Comparison of ENCODE assay signal across 10 cellular contexts in the genomic region with DNA sequence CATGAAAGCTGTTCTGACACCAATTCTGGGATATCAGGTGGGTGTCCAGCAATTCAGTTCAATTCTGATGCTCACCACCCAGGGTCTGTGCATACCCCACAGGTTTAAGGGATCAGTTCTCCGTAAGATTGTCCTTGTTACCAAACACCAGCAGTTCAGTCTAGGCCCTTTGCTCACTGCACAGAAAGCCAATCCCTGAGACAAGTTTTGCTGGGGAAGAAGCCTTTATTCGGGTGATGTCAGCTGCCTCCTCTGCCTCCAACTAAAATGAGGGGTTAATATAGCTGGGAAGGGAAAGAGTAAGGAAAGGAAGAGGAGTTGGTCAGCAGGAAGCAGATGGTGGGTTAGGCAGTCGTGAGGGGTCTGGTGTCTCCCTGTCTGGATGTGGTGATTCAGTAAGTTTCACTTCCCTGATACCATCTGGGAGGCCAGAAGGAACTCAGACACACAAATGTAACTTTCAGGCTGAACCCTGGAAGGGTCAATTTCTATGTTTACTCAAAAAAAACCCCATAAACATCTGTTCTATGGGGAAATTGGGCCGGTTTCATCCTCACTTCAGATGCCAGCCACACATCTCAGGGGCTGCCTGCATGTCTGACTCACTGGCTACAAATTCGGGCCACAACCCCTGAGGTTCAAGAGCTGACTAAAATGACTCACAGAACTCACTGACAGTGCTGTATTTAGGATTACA.
DNase-seq lines count a peak whose midpoint lies in the region; ATAC-seq, FAIRE-seq and TF ChIP-seq lines count a peak whose summit lies in the region.
"Had no signal": no experiment of that assay in that cellular context is flagged by ENCODE, and none has a peak within 500 bp of the region (broad histone marks: within the 10 kb centered on the region; RNA-seq: fewer than 3 reads in every experiment).

No MANE protein-coding gene starts in this region.

- no peaks in the 10 kb centered on the region for H3K9me2 ChIP-seq in OCI-LY7 (ENCODE audit: insufficient read depth, low read length)

- intact Hi-C loops in OCI-LY7 (cut with micrococcal nuclease; ENCODE audit: unreplicated experiment) (no loop called here), Right ventricle myocardium superior (cut with DNase I) (no loop called here)
- intact Hi-C loops in activated naive CD4-positive, alpha-beta T cell treated with anti-CD3 and anti-CD28 coated beads for 36 hours (cut with micrococcal nuclease): no loop called here

- peak; percentile 29 for DNase-seq in AG04449 (ENCODE audit: low read depth, low spot score)
- peak; percentile 11 for DNase-seq in OCI-LY7 (ENCODE audit: low spot score)
- DNase-seq in keratinocyte (ENCODE audit: low read depth, low spot score): peak; percentile 53
- DNase-seq in activated naive CD8-positive, alpha-beta T cell treated with anti-CD3 and anti-CD28 coated beads, Interleukin-2, amount 50 U/mL, for 24 hours: no peak
- DNase-seq in activated naive CD4-positive, alpha-beta T cell treated with anti-CD3 and anti-CD28 coated beads for 36 hours: no peak
- DNase-seq in HuH-7 (ENCODE audit: low spot score): no peak
- DNase-seq in Right ventricle myocardium superior: no peak

- H3K9me3 Mint-ChIP-seq in activated naive CD8-positive, alpha-beta T cell treated with anti-CD3 and anti-CD28 coated beads, Interleukin-2, amount 50 U/mL, for 24 hours: no peaks in the 10 kb centered on the region
- H3K9me3 Mint-ChIP-seq in activated naive CD4-positive, alpha-beta T cell treated with anti-CD3 and anti-CD28 coated beads for 36 hours: peaks cover 1% of the 10 kb centered on the region

- H3K4me1 ChIP-seq in OCI-LY7 (ENCODE audit: insufficient read depth, low read length, poor library complexity, severe bottlenecking) (peaks cover 6% of the 10 kb centered on the region), keratinocyte (ENCODE audit: control insufficient read depth, extremely low read depth, insufficient read depth, low read length) (peaks cover 25% of the 10 kb centered on the region)

- H3K4me2 ChIP-seq in OCI-LY7 (ENCODE audit: low read length) (no peak overlapping the region), keratinocyte (ENCODE audit: control insufficient read depth, extremely low read depth, insufficient read depth, low read depth, low read length) (peak overlapping the region; percentile 49)

- CTCF ChIA-PET in AG04449 (lab: Yijun Ruan, JAX) (no interaction called here), OCI-LY7 (lab: Charles Lee; ENCODE audit: unreplicated experiment) (no interaction called here)
- CTCF ChIA-PET in activated naive CD4-positive, alpha-beta T cell treated with anti-CD3 and anti-CD28 coated beads for 36 hours (lab: Charles Lee): no interaction called here

- H3K9me3 ChIP-seq in OCI-LY7 (ENCODE audit: low read length) (peaks cover 6% of the 10 kb centered on the region; the same call in 1 of the 2 replicates), keratinocyte (ENCODE audit: control insufficient read depth, low read depth, low read length) (peaks cover 1% of the 10 kb centered on the region)

- BruUV-seq in OCI-LY7 (replicated peaks; lab: Mats Ljungman, UMichigan): no TSS peak

- no peak overlapping the region for H3K4me3 Mint-ChIP-seq in activated naive CD8-positive, alpha-beta T cell treated with anti-CD3 and anti-CD28 coated beads, Interleukin-2, amount 50 U/mL, for 24 hours
- no peak overlapping the region for H3K4me3 Mint-ChIP-seq in activated naive CD4-positive, alpha-beta T cell treated with anti-CD3 and anti-CD28 coated beads for 36 hours

- H3K36me3 Mint-ChIP-seq in activated naive CD8-positive, alpha-beta T cell treated with anti-CD3 and anti-CD28 coated beads, Interleukin-2, amount 50 U/mL, for 24 hours (ENCODE audit: low read depth): no peaks in the 10 kb centered on the region
- H3K36me3 Mint-ChIP-seq in activated naive CD4-positive, alpha-beta T cell treated with anti-CD3 and anti-CD28 coated beads for 36 hours (ENCODE audit: low read depth): no peaks in the 10 kb centered on the region

- H3K36me3 ChIP-seq in OCI-LY7 (ENCODE audit: insufficient read depth, low read length) (no peaks in the 10 kb centered on the region), keratinocyte (ENCODE audit: control insufficient read depth in 2 of 2, extremely low read depth in 1 of 2, insufficient read depth in 2 of 2, low read length in 2 of 2) (no peaks in the 10 kb centered on the region)

- H3K27me3 ChIP-seq in keratinocyte (ENCODE audit: control insufficient read depth, extremely low read depth, insufficient read depth, low read length): peaks cover 10% of the 10 kb centered on the region

- ATAC-seq in GM21529 (IDR thresholded peaks at IDR 0.05; ENCODE audit: unreplicated experiment): peak; percentile 63
- no peak for ATAC-seq in activated naive CD8-positive, alpha-beta T cell treated with anti-CD3 and anti-CD28 coated beads, Interleukin-2, amount 50 U/mL, for 24 hours
- ATAC-seq in Right ventricle myocardium superior (ENCODE audit: poor library complexity): no peak
- ATAC-seq: K562 had no signal

- no peaks in the 10 kb centered on the region for H3K9me1 ChIP-seq in keratinocyte (ENCODE audit: control insufficient read depth, extremely low read depth, insufficient read depth, low read length)

- TF ChIP-seq CTCF in AG04449 (IDR thresholded peaks at IDR 0.05; ENCODE audit: insufficient read depth, low read length, missing control alignments): no peak
- TF ChIP-seq CTCF in OCI-LY7 (conservative IDR thresholded peaks at IDR 0.05; ENCODE audit: low read length): no peak
- TF ChIP-seq CTCF in keratinocyte (optimal IDR thresholded peaks at IDR 0.05 in 1 of 3, IDR thresholded peaks at IDR 0.05 in 1 of 3, conservative IDR thresholded peaks at IDR 0.05 in 1 of 3; ENCODE audit: extremely low read depth in 1 of 3, insufficient read depth in 2 of 3, low read length in 3 of 3): no peak

- H3K4me3 ChIP-seq in AG04449 (ENCODE audit: low read depth, low read length) (no peak overlapping the region), OCI-LY7 (ENCODE audit: low read depth, low read length, poor library complexity, severe bottlenecking) (no peak overlapping the region), keratinocyte (ENCODE audit: control insufficient read depth in 2 of 3, extremely low read depth in 1 of 3, insufficient read depth in 2 of 3, low read depth in 1 of 3, low read length in 3 of 3) (no peak overlapping the region)
- H3K4me3 ChIP-seq: K562 had no signal

- peaks cover 2% of the 10 kb centered on the region for H3K4me1 Mint-ChIP-seq in activated naive CD8-positive, alpha-beta T cell treated with anti-CD3 and anti-CD28 coated beads, Interleukin-2, amount 50 U/mL, for 24 hours
- H3K4me1 Mint-ChIP-seq in activated naive CD4-positive, alpha-beta T cell treated with anti-CD3 and anti-CD28 coated beads for 36 hours (ENCODE audit: low read depth): no peaks in the 10 kb centered on the region

- H4K20me1 ChIP-seq in OCI-LY7 (ENCODE audit: insufficient read depth, low read length) (no peaks in the 10 kb centered on the region), keratinocyte (ENCODE audit: control insufficient read depth, extremely low read depth, insufficient read depth, low read length) (no peaks in the 10 kb centered on the region)

- H2AFZ ChIP-seq in OCI-LY7 (ENCODE audit: low read length): no peak overlapping the region
- no peak overlapping the region for H2AFZ ChIP-seq in keratinocyte (ENCODE audit: control insufficient read depth, low read length)

- H3K79me2 ChIP-seq in OCI-LY7 (ENCODE audit: insufficient read depth, low read depth, low read length): no peaks in the 10 kb centered on the region
- no peaks in the 10 kb centered on the region for H3K79me2 ChIP-seq in keratinocyte (ENCODE audit: control insufficient read depth, insufficient read depth, low read length)

- H3K27ac ChIP-seq in OCI-LY7 (ENCODE audit: low read depth, low read length, poor library complexity, severe bottlenecking) (no peak overlapping the region), keratinocyte (ENCODE audit: control insufficient read depth, insufficient read depth, low read length) (no peak overlapping the region)

- dilution Hi-C loops in keratinocyte (cut with MboI; ENCODE audit: extremely low pct_ligation_motif_present, low sequenced_read_pairs): no loop called here

- no peak overlapping the region for H3K27ac Mint-ChIP-seq in activated naive CD8-positive, alpha-beta T cell treated with anti-CD3 and anti-CD28 coated beads, Interleukin-2, amount 50 U/mL, for 24 hours
- no peak overlapping the region for H3K27ac Mint-ChIP-seq in activated naive CD4-positive, alpha-beta T cell treated with anti-CD3 and anti-CD28 coated beads for 36 hours

- FAIRE-seq in keratinocyte (lab: Jason Lieb, UNC): peak; percentile 46
- FAIRE-seq: G401.6, K562 had no signal

- POLR2A ChIA-PET in AG04449 (lab: Yijun Ruan, JAX): no interaction called here
- POLR2A ChIA-PET in OCI-LY7 (lab: Charles Lee): no interaction called here

- no peak overlapping the region for H3K9ac ChIP-seq in keratinocyte (ENCODE audit: control insufficient read depth, extremely low read depth, insufficient read depth, low read length)

- H3K27me3 Mint-ChIP-seq in activated naive CD8-positive, alpha-beta T cell treated with anti-CD3 and anti-CD28 coated beads, Interleukin-2, amount 50 U/mL, for 24 hours: peaks cover 12% of the 10 kb centered on the region
- H3K27me3 Mint-ChIP-seq in activated naive CD4-positive, alpha-beta T cell treated with anti-CD3 and anti-CD28 coated beads for 36 hours (ENCODE audit: low read depth): peaks cover 14% of the 10 kb centered on the region

Comparison
In these comparisons a context has a peak if more than half of its experiments do, and no peak if none do; other contexts are left out.
1. DNase-seq: peak in AG04449 (single experiment), OCI-LY7 (single experiment) and keratinocyte (single experiment); none in activated naive CD8-positive, alpha-beta T cell treated with anti-CD3 and anti-CD28 coated beads, Interleukin-2, amount 50 U/mL, for 24 hours (single experiment), activated naive CD4-positive, alpha-beta T cell treated with anti-CD3 and anti-CD28 coated beads for 36 hours (single experiment), HuH-7 (single experiment) and Right ventricle myocardium superior (single experiment).